Comparison of ENCODE assay signal across 8 cellular contexts in genomic region chr17:29613371-29613837, GRCh38. TPM values are rescaled to one million over a fixed set of nuclear protein-coding genes. Genes with fewer than 3 reads are reported as not detected.
DNase-seq lines count a peak whose midpoint lies in the region; ATAC-seq and TF ChIP-seq lines count a peak whose summit lies in the region.

No MANE protein-coding gene starts in this region.

- DNase-seq in Ammon's horn (ENCODE audit: low spot score) (peak; percentile 94), fibroblast of lung (ENCODE audit: low read depth in 2 of 2) (peak; percentile 75 to 87), naive B cell (peak; percentile 82), NCI-H146 treated with DMSO at 0.1 percent for 48 hours (lab: John Stamatoyannopoulos, UW; ENCODE audit: unreplicated experiment) (no peak), SW480 (ENCODE audit: low spot score) (no peak)
- DNase-seq in activated T-cell treated with anti-CD3 and anti-CD28 coated beads, Interleukin-2, amount 50 U/mL, for 24 hours, result peak; percentile 99
- DNase-seq in stimulated activated CD8-positive, alpha-beta memory T cell treated with anti-CD3 and anti-CD28 coated beads, Interleukin-4, amount 100 ng/mL, for 4 hours (ENCODE audit: low read depth in 2 of 2, low spot score in 1 of 2), result peak; percentile 77 to 84

- peak overlapping the region; percentile 39 for H2AFZ ChIP-seq in fibroblast of lung (ENCODE audit: low read length)

- no peak overlapping the region for H3K4me3 Mint-ChIP-seq in activated T-cell treated with anti-CD3 and anti-CD28 coated beads, Interleukin-2, amount 50 U/mL, for 24 hours
- H3K4me3 Mint-ChIP-seq in naive B cell, result peak overlapping the region in 7 of 8 donors; percentile 58 to 93 (median 73)

- peak; percentile 39 to 61 for TF ChIP-seq CTCF in fibroblast of lung (conservative IDR thresholded peaks at IDR 0.05 in 1 of 2, IDR thresholded peaks at IDR 0.05 in 1 of 2; ENCODE audit: low read depth in 1 of 2, low read length in 2 of 2)

- H3K27me3 Mint-ChIP-seq in activated T-cell treated with anti-CD3 and anti-CD28 coated beads, Interleukin-2, amount 50 U/mL, for 24 hours, result peaks cover 5% of the 10 kb centered on the region
- H3K27me3 Mint-ChIP-seq in naive B cell, result peaks cover 11 to 29% (median 16%) of the 10 kb centered on the region in 3 donors

- H3K27ac ChIP-seq in HUES6 (ENCODE audit: low read depth, low read length) (no peak overlapping the region), fibroblast of lung (ENCODE audit: insufficient read depth, low read length) (no peak overlapping the region)

- H3K79me2 ChIP-seq in fibroblast of lung (ENCODE audit: control insufficient read depth, insufficient read depth, low read length), result no peaks in the 10 kb centered on the region

- H3K9me3 ChIP-seq in HUES6 (ENCODE audit: control insufficient read depth, insufficient read depth, low read depth, low read length) (0 out of 2 replicates have a peak, but pooled peaks cover 2% of the 10 kb centered on the region), fibroblast of lung (ENCODE audit: control insufficient read depth, insufficient read depth, low read depth, low read length) (no peaks in the 10 kb centered on the region)

- peak overlapping the region; percentile 41 for H3K4me2 ChIP-seq in fibroblast of lung (ENCODE audit: extremely low read depth, insufficient read depth, low read length)

- H4K20me1 ChIP-seq in fibroblast of lung (ENCODE audit: control insufficient read depth, extremely low read depth, insufficient read depth, low read length), result no peaks in the 10 kb centered on the region

- H3K4me1 ChIP-seq in HUES6 (ENCODE audit: control insufficient read depth, insufficient read depth, low read length) (peaks cover 38% of the 10 kb centered on the region), fibroblast of lung (ENCODE audit: control insufficient read depth, extremely low read depth, insufficient read depth, low read length) (peaks cover 10% of the 10 kb centered on the region)

- H3K27me3 ChIP-seq in HUES6 (ENCODE audit: control insufficient read depth, insufficient read depth, low read length) (peaks cover 71% of the 10 kb centered on the region), fibroblast of lung (ENCODE audit: control insufficient read depth, insufficient read depth, low read length) (no peaks in the 10 kb centered on the region)

- peak overlapping the region; percentile 61 for H3K4me3 ChIP-seq in HUES6 (ENCODE audit: low read depth, low read length)
- peak overlapping the region in 1 of 4 experiments; percentile 27 for H3K4me3 ChIP-seq in fibroblast of lung (replicated peaks in 1 of 4; ENCODE audit: control extremely low read depth in 1 of 4, insufficient read depth in 1 of 4, low read depth in 3 of 4, low read length in 4 of 4)

- 0 out of 2 replicates have a peak, but pooled peaks cover 3% of the 10 kb centered on the region for H3K36me3 ChIP-seq in HUES6 (ENCODE audit: control insufficient read depth, insufficient read depth, low read length)
- H3K36me3 ChIP-seq in fibroblast of lung (ENCODE audit: control insufficient read depth, insufficient read depth, low read length), result no peaks in the 10 kb centered on the region

- peaks cover 16% of the 10 kb centered on the region for H3K36me3 Mint-ChIP-seq in activated T-cell treated with anti-CD3 and anti-CD28 coated beads, Interleukin-2, amount 50 U/mL, for 24 hours (ENCODE audit: low read depth)
- no peaks in the 10 kb centered on the region for H3K36me3 Mint-ChIP-seq in naive B cell

- H3K27ac Mint-ChIP-seq in activated T-cell treated with anti-CD3 and anti-CD28 coated beads, Interleukin-2, amount 50 U/mL, for 24 hours, result no peak overlapping the region
- H3K27ac Mint-ChIP-seq in naive B cell, result no peak overlapping the region

- no peaks in the 10 kb centered on the region for H3K9me3 Mint-ChIP-seq in activated T-cell treated with anti-CD3 and anti-CD28 coated beads, Interleukin-2, amount 50 U/mL, for 24 hours
- H3K9me3 Mint-ChIP-seq in naive B cell, result no peaks in the 10 kb centered on the region

- H3K9ac ChIP-seq in HUES6 (ENCODE audit: low read length) (peak overlapping the region; percentile 21), fibroblast of lung (ENCODE audit: insufficient read depth, low read length) (no peak overlapping the region)

- H3K4me1 Mint-ChIP-seq in activated T-cell treated with anti-CD3 and anti-CD28 coated beads, Interleukin-2, amount 50 U/mL, for 24 hours (ENCODE audit: low read depth), result peaks cover 44% of the 10 kb centered on the region
- peaks cover 21 to 46% (median 40%) of the 10 kb centered on the region in 3 donors for H3K4me1 Mint-ChIP-seq in naive B cell

- peak; percentile 35 to 46 for ATAC-seq in naive B cell (ENCODE audit: low read depth in 2 of 2)

RNA-seq across cellular contexts. Expression of gene CORO6, which starts 9.3 kb away (rescaled TPM):
- total RNA-seq in fibroblast of lung, result 9.8 and 19.3 TPM in 2 replicates
- polyA plus RNA-seq in fibroblast of lung, result 7.0 and 8.0 TPM in 2 replicates
- 5.4 and 6.0 TPM in 2 replicates for polyA plus RNA-seq in fibroblast of lung (2012)
- polyA minus RNA-seq in fibroblast of lung (ENCODE audit: low replicate concordance), result 22.0 and 38.2 TPM in 2 replicates
- under 1 TPM in 2 of 6 donors, not detected in 4; 0.12 to 0.13 TPM for polyA plus RNA-seq in naive B cell (ENCODE audit: low read depth in 6 of 6)

RNA-seq across cellular contexts. Expression of gene ANKRD13B, which starts 20.5 kb away (rescaled TPM):
- 6.3 and 7.2 TPM in 2 replicates for total RNA-seq in fibroblast of lung
- 1.4 and 3.4 TPM in 2 replicates for polyA plus RNA-seq in fibroblast of lung
- polyA plus RNA-seq in fibroblast of lung (2012), result 2.8 and 5.8 TPM in 2 replicates
- polyA minus RNA-seq in fibroblast of lung (ENCODE audit: low replicate concordance), result 4.7 and 5.6 TPM in 2 replicates
- polyA plus RNA-seq in naive B cell (ENCODE audit: low read depth in 6 of 6), result not detected

RNA-seq across cellular contexts. Expression of gene GIT1, which starts 24.0 kb away (rescaled TPM):
- total RNA-seq in fibroblast of lung, result 20.1 and 22.9 TPM in 2 replicates
- polyA plus RNA-seq in fibroblast of lung (12.4 and 20.1 TPM in 2 replicates), naive B cell (ENCODE audit: low read depth in 6 of 6) (10 to 100 TPM in 1 of 6 donors, 1 to 10 TPM in 5; 1.6 to 12.9 (median 4.4) TPM)
- 13.0 and 21.2 TPM in 2 replicates for polyA plus RNA-seq in fibroblast of lung (2012)
- polyA minus RNA-seq in fibroblast of lung (ENCODE audit: low replicate concordance), result 17.9 and 37.3 TPM in 2 replicates

RNA-seq across cellular contexts. Expression of gene TP53I13, which starts 44.9 kb away (rescaled TPM):
- total RNA-seq in fibroblast of lung, result 49.1 and 51.5 TPM in 2 replicates
- 11.1 and 14.8 TPM in 2 replicates for polyA plus RNA-seq in fibroblast of lung
- 24.0 and 30.9 TPM in 2 replicates for polyA plus RNA-seq in fibroblast of lung (2012)
- 9.3 and 10.9 TPM in 2 replicates for polyA minus RNA-seq in fibroblast of lung (ENCODE audit: low replicate concordance)
- polyA plus RNA-seq in naive B cell (ENCODE audit: low read depth in 6 of 6), result 10 to 100 TPM; 28.1 to 41.5 (median 38.4) TPM

RNA-seq across cellular contexts. Expression of gene ABHD15, which starts 46.6 kb away (rescaled TPM):
- total RNA-seq in fibroblast of lung, result 5.6 and 11.9 TPM in 2 replicates
- polyA plus RNA-seq in fibroblast of lung (4.1 and 7.3 TPM in 2 replicates), naive B cell (ENCODE audit: low read depth in 6 of 6) (10 to 100 TPM; 15.1 to 45.2 (median 20.3) TPM)
- 4.3 and 8.5 TPM in 2 replicates for polyA plus RNA-seq in fibroblast of lung (2012)
- polyA minus RNA-seq in fibroblast of lung (ENCODE audit: low replicate concordance), result 9.7 and 10.1 TPM in 2 replicates

Comparison
In these comparisons a context has a peak if more than half of its experiments do, and no peak if none do; other contexts are left out.
1. DNase-seq: peak in Ammon's horn (single experiment), activated T-cell treated with anti-CD3 and anti-CD28 coated beads, Interleukin-2, amount 50 U/mL, for 24 hours (single experiment), fibroblast of lung (2 of 2), naive B cell (single experiment) and stimulated activated CD8-positive, alpha-beta memory T cell treated with anti-CD3 and anti-CD28 coated beads, Interleukin-4, amount 100 ng/mL, for 4 hours (2 of 2); none in NCI-H146 treated with DMSO at 0.1 percent for 48 hours (single experiment) and SW480 (single experiment).